In genomic region chr1:161313554-161314200, GRCh38 we compare ENCODE assay signal across 8 cellular contexts. TPM values are rescaled to one million over a fixed set of nuclear protein-coding genes. Genes with fewer than 3 reads are reported as not detected.
DNase-seq lines count a peak whose midpoint lies in the region; ATAC-seq and TF ChIP-seq lines count a peak whose summit lies in the region.

No MANE protein-coding gene starts in this region.

- WGBS in smooth muscle cell (ENCODE audit: low lambda C conversion rate) = 45% methylated on average over 28 of the region's 28 CpGs

- H4K20me1 ChIP-seq in smooth muscle cell (ENCODE audit: low read depth) = no peaks in the 10 kb centered on the region

- POLR2A ChIA-PET in activated naive CD8-positive, alpha-beta T cell treated with anti-CD3 and anti-CD28 coated beads, Interleukin-2, amount 10 ng/mL, durations not matched to agents 7 days and 5 days (lab: Charles Lee) = interaction anchor here (0.7 to 2.4 kb wide), 10 partner anchors 9 to 413 kb away, joined by 3 to 22 read pairs (median 4); partner anchors contain the start of genes NDUFS2, PPOX and TOMM40L

- peak overlapping the region; percentile 98 for H3K27ac Mint-ChIP-seq in activated naive CD8-positive, alpha-beta T cell treated with anti-CD3 and anti-CD28 coated beads, Interleukin-2, amount 10 ng/mL, durations not matched to agents 7 days and 5 days

- H3K27me3 Mint-ChIP-seq in activated naive CD8-positive, alpha-beta T cell treated with anti-CD3 and anti-CD28 coated beads, Interleukin-2, amount 10 ng/mL, durations not matched to agents 7 days and 5 days = peaks cover 2% of the 10 kb centered on the region

- H3K9me3 Mint-ChIP-seq in activated naive CD8-positive, alpha-beta T cell treated with anti-CD3 and anti-CD28 coated beads, Interleukin-2, amount 10 ng/mL, durations not matched to agents 7 days and 5 days = no peaks in the 10 kb centered on the region

- H3K4me2 ChIP-seq in smooth muscle cell = peak overlapping the region; percentile 91

- H3K27me3 ChIP-seq in iPS-18a (ENCODE audit: control insufficient read depth, insufficient read depth, low read length) (no peaks in the 10 kb centered on the region), smooth muscle cell (ENCODE audit: low read depth) (no peaks in the 10 kb centered on the region)

- H3K4me1 ChIP-seq in iPS-18a (ENCODE audit: control insufficient read depth, low read depth, low read length) = peaks cover 14% of the 10 kb centered on the region
- H3K4me1 ChIP-seq in smooth muscle cell (ENCODE audit: low read depth) = peaks cover 15% of the 10 kb centered on the region

- H3F3A ChIP-seq in smooth muscle cell (ENCODE audit: low read depth) = no peaks in the 10 kb centered on the region

- peak overlapping the region; percentile 96 for H2AFZ ChIP-seq in smooth muscle cell (ENCODE audit: low read depth)

- H3K9ac ChIP-seq in iPS-18a (ENCODE audit: low read length) (peak overlapping the region; percentile 93), smooth muscle cell (ENCODE audit: low read depth) (peak overlapping the region; percentile 99)

- H3K27ac ChIP-seq in iPS-18a (ENCODE audit: low read length) = peak overlapping the region; percentile 93
- H3K27ac ChIP-seq in smooth muscle cell (ENCODE audit: low read depth) = peak overlapping the region; percentile 97

- H3K4me1 Mint-ChIP-seq in activated naive CD8-positive, alpha-beta T cell treated with anti-CD3 and anti-CD28 coated beads, Interleukin-2, amount 10 ng/mL, durations not matched to agents 7 days and 5 days = peaks cover 17% of the 10 kb centered on the region

- peak; percentile 12 for ATAC-seq in HG02763 (IDR thresholded peaks at IDR 0.05; ENCODE audit: unreplicated experiment)
- ATAC-seq in activated naive CD8-positive, alpha-beta T cell treated with anti-CD3 and anti-CD28 coated beads, Interleukin-2, amount 10 ng/mL, durations not matched to agents 7 days and 5 days (ENCODE audit: low read depth) = no peak

- DNase-seq in C1 segment of cervical spinal cord (lab: John Stamatoyannopoulos, UW) (peak in 10 of 14 donors; percentile 31 to 76 (median 47)), smooth muscle cell (lab: John Stamatoyannopoulos, UW; ENCODE audit: unreplicated experiment) (no peak), NCI-H2107 (lab: John Stamatoyannopoulos, UW) (no peak), NK-92 (lab: John Stamatoyannopoulos, UW; ENCODE audit: unreplicated experiment) (no peak), dermis blood vessel endothelial cell (no peak)
- DNase-seq in activated naive CD8-positive, alpha-beta T cell treated with anti-CD3 and anti-CD28 coated beads, Interleukin-2, amount 10 ng/mL, durations not matched to agents 7 days and 5 days = no peak

- peak overlapping the region; percentile 99 for H3K4me3 Mint-ChIP-seq in activated naive CD8-positive, alpha-beta T cell treated with anti-CD3 and anti-CD28 coated beads, Interleukin-2, amount 10 ng/mL, durations not matched to agents 7 days and 5 days

- H3K36me3 ChIP-seq in iPS-18a (ENCODE audit: control insufficient read depth, low read depth, low read length) = no peaks in the 10 kb centered on the region
- no peaks in the 10 kb centered on the region for H3K36me3 ChIP-seq in smooth muscle cell (ENCODE audit: low read depth)

- TF ChIP-seq CTCF in smooth muscle cell (IDR thresholded peaks at IDR 0.05; ENCODE audit: borderline replicate concordance, insufficient read depth, poor library complexity, severe bottlenecking) = no peak

- no peaks in the 10 kb centered on the region for H3K36me3 Mint-ChIP-seq in activated naive CD8-positive, alpha-beta T cell treated with anti-CD3 and anti-CD28 coated beads, Interleukin-2, amount 10 ng/mL, durations not matched to agents 7 days and 5 days

- peak overlapping the region; percentile 88 for H3K4me3 ChIP-seq in iPS-18a (ENCODE audit: low read length)
- peak overlapping the region; percentile 81 for H3K4me3 ChIP-seq in smooth muscle cell

- H3K79me2 ChIP-seq in smooth muscle cell (ENCODE audit: low read depth) = peaks cover 22% of the 10 kb centered on the region

- no peaks in the 10 kb centered on the region for H3K9me3 ChIP-seq in iPS-18a (ENCODE audit: control insufficient read depth, low read depth, low read length)
- H3K9me3 ChIP-seq in smooth muscle cell (replicated peaks; ENCODE audit: low read depth) = no peaks in the 10 kb centered on the region

RNA-seq across cellular contexts. Expression of gene SDHC, which starts 0.5 kb away (rescaled TPM):
- 100 to 1,000 TPM; 148 to 150 TPM for total RNA-seq in activated naive CD8-positive, alpha-beta T cell treated with anti-CD3 and anti-CD28 coated beads, Interleukin-2, amount 10 ng/mL, durations not matched to agents 7 days and 5 days
- total RNA-seq in smooth muscle cell (153 and 179 TPM in 2 replicates), dermis blood vessel endothelial cell (20.1 and 34.2 TPM in 2 replicates)
- 333 and 342 TPM in 2 replicates for polyA plus RNA-seq in smooth muscle cell

RNA-seq across cellular contexts. Expression of gene MPZ, which starts 3.9 kb away (rescaled TPM):
- 1 to 10 TPM; 8.4 to 9.5 TPM for total RNA-seq in activated naive CD8-positive, alpha-beta T cell treated with anti-CD3 and anti-CD28 coated beads, Interleukin-2, amount 10 ng/mL, durations not matched to agents 7 days and 5 days
- total RNA-seq in smooth muscle cell (not detected in 2 replicates), dermis blood vessel endothelial cell (0.68 and 1.0 TPM in 2 replicates)
- polyA plus RNA-seq in smooth muscle cell = 0.22 TPM in 1 of 2 replicates, not detected in the other

RNA-seq across cellular contexts. Expression of gene CFAP126, which starts 54.0 kb away (rescaled TPM):
- not detected for total RNA-seq in activated naive CD8-positive, alpha-beta T cell treated with anti-CD3 and anti-CD28 coated beads, Interleukin-2, amount 10 ng/mL, durations not matched to agents 7 days and 5 days
- total RNA-seq in smooth muscle cell = not detected in 2 replicates
- polyA plus RNA-seq in smooth muscle cell = not detected in 2 replicates
- not detected in 2 replicates for total RNA-seq in dermis blood vessel endothelial cell

RNA-seq across cellular contexts. Expression of gene PCP4L1, which starts 55.1 kb away (rescaled TPM):
- 1 to 10 TPM in 1 of 2 experiments, under 1 TPM in 1; 0.91 to 1.1 TPM for total RNA-seq in activated naive CD8-positive, alpha-beta T cell treated with anti-CD3 and anti-CD28 coated beads, Interleukin-2, amount 10 ng/mL, durations not matched to agents 7 days and 5 days
- total RNA-seq in smooth muscle cell (0.09 and 0.13 TPM in 2 replicates), dermis blood vessel endothelial cell (not detected in 2 replicates)
- polyA plus RNA-seq in smooth muscle cell = 0.28 TPM in 1 of 2 replicates, not detected in the other

Comparison
In these comparisons a context has a peak if more than half of its experiments do, and no peak if none do; other contexts are left out.
1. DNase-seq: peak in C1 segment of cervical spinal cord (10 of 14); none in activated naive CD8-positive, alpha-beta T cell treated with anti-CD3 and anti-CD28 coated beads, Interleukin-2, amount 10 ng/mL, durations not matched to agents 7 days and 5 days (single experiment), smooth muscle cell (single experiment), NCI-H2107 (single experiment), NK-92 (single experiment) and dermis blood vessel endothelial cell (single experiment).